In the genomic region with DNA sequence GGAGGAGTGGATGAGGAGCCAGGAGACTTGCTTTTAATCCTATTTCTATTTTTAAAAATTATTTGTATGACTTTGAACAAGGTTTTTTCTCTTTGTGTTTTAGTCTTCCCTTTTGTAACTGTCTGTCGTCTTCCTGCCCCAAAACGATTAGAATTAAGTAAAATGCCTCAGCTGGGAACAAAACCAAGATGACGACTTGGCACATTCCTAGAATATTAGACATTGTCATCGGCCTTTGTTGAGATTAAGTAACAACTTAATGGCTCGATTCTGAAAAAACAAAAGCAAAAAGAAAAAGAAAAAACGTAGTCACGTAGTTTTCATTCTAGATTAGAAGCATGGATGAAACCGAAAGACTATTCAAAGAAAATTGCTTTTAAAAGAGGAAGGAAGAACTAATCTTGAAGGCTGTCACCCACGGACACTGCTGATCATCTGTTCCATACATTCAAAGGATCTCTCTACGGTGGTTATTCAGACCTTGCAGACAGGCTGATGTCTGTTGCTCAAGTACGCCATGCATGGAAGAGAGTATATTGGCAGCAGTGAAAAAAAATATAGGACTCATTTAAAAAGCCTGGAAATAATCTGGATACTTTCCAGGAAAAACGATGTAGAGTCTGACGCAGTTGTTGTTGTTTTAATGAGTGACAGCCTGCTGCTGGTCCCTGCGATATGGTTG, we compare ENCODE assay signal across 8 cellular contexts. TPM values are rescaled to one million over a fixed set of nuclear protein-coding genes. Genes with fewer than 3 reads are reported as not detected.
DNase-seq lines count a peak whose midpoint lies in the region; ATAC-seq, FAIRE-seq and TF ChIP-seq lines count a peak whose summit lies in the region.

No MANE protein-coding gene starts in this region.

- no peaks in the 10 kb centered on the region for H3K36me3 ChIP-seq in endothelial cell of umbilical vein (ENCODE audit: control insufficient read depth in 2 of 2, extremely low read depth in 1 of 2, insufficient read depth in 2 of 2, low read length in 2 of 2)
- no peaks in the 10 kb centered on the region for H3K36me3 ChIP-seq in aorta (ENCODE audit: control insufficient read depth in 1 of 2, insufficient read depth in 2 of 2, low read length in 1 of 2)
- H3K36me3 ChIP-seq in vagina, result no peaks in the 10 kb centered on the region

- POLR2A ChIA-PET in HEK293T (lab: Yijun Ruan, JAX) (interaction anchor here (0.5 kb wide), 1 partner anchor 339 kb away, joined by 3 read pairs; no protein-coding TSS in a partner anchor), endothelial cell of umbilical vein (lab: Charles Lee) (no interaction called here)

- CTCF ChIA-PET in HEK293T (lab: Yijun Ruan, JAX), result interaction anchor here (0.6 to 1.0 kb wide), 3 partner anchors 33 to 128 kb away, joined by 3 to 4 read pairs (median 3); a partner anchor contains a TSS
- CTCF ChIA-PET in endothelial cell of umbilical vein (lab: Charles Lee), result interaction anchor here (1.1 to 4.2 kb wide), 4 partner anchors 14 to 339 kb away, joined by 3 to 13 read pairs (median 5); no protein-coding TSS in a partner anchor

- H3K27me3 ChIP-seq in endothelial cell of umbilical vein (ENCODE audit: control insufficient read depth in 2 of 2, insufficient read depth in 2 of 2, low read length in 2 of 2) (peaks cover 0 to 2% of the 10 kb centered on the region in 2 experiments), aorta (ENCODE audit: control insufficient read depth in 1 of 2, insufficient read depth in 2 of 2, low read length in 1 of 2) (no peaks in the 10 kb centered on the region), vagina (no peaks in the 10 kb centered on the region)

- peak overlapping the region; percentile 61 for H2AFZ ChIP-seq in endothelial cell of umbilical vein (ENCODE audit: low read depth, low read length)

- peak overlapping the region in 2 of 3 experiments; percentile 21 to 62 for H3K4me3 ChIP-seq in endothelial cell of umbilical vein (replicated peaks in 1 of 3; ENCODE audit: insufficient read depth in 1 of 3, low read depth in 1 of 3, low read length in 3 of 3)
- H3K4me3 ChIP-seq in aorta (ENCODE audit: low read length in 2 of 2), result no peak overlapping the region
- H3K4me3 ChIP-seq in vagina, result no peak overlapping the region

- H3K4me1 ChIP-seq in endothelial cell of umbilical vein (ENCODE audit: control insufficient read depth, extremely low read depth, insufficient read depth, low read length) (peaks cover 2% of the 10 kb centered on the region), aorta (ENCODE audit: control insufficient read depth in 1 of 2, insufficient read depth in 2 of 2, low read length in 2 of 2) (no peaks in the 10 kb centered on the region), vagina (no peaks in the 10 kb centered on the region)

- H3K4me2 ChIP-seq in endothelial cell of umbilical vein (ENCODE audit: insufficient read depth, low read length), result peak overlapping the region; percentile 95

- no TSS peak for BruUV-seq in endothelial cell of umbilical vein (replicated peaks; lab: Mats Ljungman, UMichigan)

- TF ChIP-seq POLR2A in endothelial cell of umbilical vein (IDR thresholded peaks at IDR 0.05; ENCODE audit: low read depth, low read length) (no peak), vagina (IDR thresholded peaks at IDR 0.05) (no peak)

- no peak for DNase-seq in HEK293T (ENCODE audit: extremely low spot score)
- peak; percentile 25 for DNase-seq in NCI-H460 (ENCODE audit: extremely low read depth, low read depth)
- DNase-seq in endothelial cell of umbilical vein (ENCODE audit: low read depth, low spot score), result peak; percentile 80
- no peak for DNase-seq in aorta
- no peak for DNase-seq in vagina (ENCODE audit: extremely low spot score in 2 of 2)
- DNase-seq in globus pallidus (ENCODE audit: low spot score), result no peak
- no peak for DNase-seq in COR-L47 (lab: John Stamatoyannopoulos, UW)

- TF ChIP-seq CTCF in endothelial cell of umbilical vein (IDR thresholded peaks at IDR 0.05; ENCODE audit: extremely low read depth in 1 of 2, insufficient read depth in 1 of 2, low read depth in 1 of 2, low read length in 2 of 2), result no peak
- no peak for TF ChIP-seq CTCF in vagina (IDR thresholded peaks at IDR 0.05)

- FAIRE-seq in endothelial cell of umbilical vein (lab: Jason Lieb, UNC), result peak; percentile 85

- no peaks in the 10 kb centered on the region for H4K20me1 ChIP-seq in endothelial cell of umbilical vein (replicated peaks; ENCODE audit: control insufficient read depth, extremely low read depth, insufficient read depth, low read length)

- H3K9ac ChIP-seq in endothelial cell of umbilical vein (replicated peaks; ENCODE audit: extremely low read depth, insufficient read depth, low read length), result peak overlapping the region; percentile 29

- 2 to 4% methylated on average over 14 of the region's 14 CpGs for WGBS in aorta, 2 donors

- ATAC-seq in GM18511 (IDR thresholded peaks at IDR 0.05; ENCODE audit: unreplicated experiment) (peak; percentile 82), aorta (ENCODE audit: low FRiP score) (no peak)

- dilution Hi-C loops in endothelial cell of umbilical vein (cut with MboI; ENCODE audit: extremely low pct_ligation_motif_present, low sequenced_read_pairs), result no loop called here

- H3K79me2 ChIP-seq in endothelial cell of umbilical vein (ENCODE audit: control insufficient read depth, insufficient read depth, low read length), result no peaks in the 10 kb centered on the region

- H3K9me1 ChIP-seq in endothelial cell of umbilical vein (replicated peaks; ENCODE audit: control insufficient read depth, extremely low read depth, insufficient read depth, low read length), result no peaks in the 10 kb centered on the region

- H3K27ac ChIP-seq in endothelial cell of umbilical vein (ENCODE audit: insufficient read depth, low read depth, low read length), result no peak overlapping the region
- no peak overlapping the region for H3K27ac ChIP-seq in aorta (ENCODE audit: low read depth in 1 of 2, low read length in 2 of 2)
- no peak overlapping the region for H3K27ac ChIP-seq in vagina

- intact Hi-C loops in endothelial cell of umbilical vein (cut with micrococcal nuclease), result loop anchor here (5.0 kb wide), 1 partner anchor 575 kb away; no protein-coding TSS in a partner anchor
- intact Hi-C loops in aorta (cut with DNase I), result no loop called here
- intact Hi-C loops in vagina (cut with DNase I), result no loop called here

- H3K9me3 ChIP-seq in endothelial cell of umbilical vein (replicated peaks; ENCODE audit: control insufficient read depth, insufficient read depth, low read length), result no peaks in the 10 kb centered on the region
- H3K9me3 ChIP-seq in aorta (ENCODE audit: control insufficient read depth, low read length), result no peaks in the 10 kb centered on the region
- H3K9me3 ChIP-seq in vagina, result no peaks in the 10 kb centered on the region

TF ChIP-seq in HEK293T, 16 proteins besides CTCF, POLR2A, EP300 and RAD21:
- TF ChIP-seq, protein P1, sequence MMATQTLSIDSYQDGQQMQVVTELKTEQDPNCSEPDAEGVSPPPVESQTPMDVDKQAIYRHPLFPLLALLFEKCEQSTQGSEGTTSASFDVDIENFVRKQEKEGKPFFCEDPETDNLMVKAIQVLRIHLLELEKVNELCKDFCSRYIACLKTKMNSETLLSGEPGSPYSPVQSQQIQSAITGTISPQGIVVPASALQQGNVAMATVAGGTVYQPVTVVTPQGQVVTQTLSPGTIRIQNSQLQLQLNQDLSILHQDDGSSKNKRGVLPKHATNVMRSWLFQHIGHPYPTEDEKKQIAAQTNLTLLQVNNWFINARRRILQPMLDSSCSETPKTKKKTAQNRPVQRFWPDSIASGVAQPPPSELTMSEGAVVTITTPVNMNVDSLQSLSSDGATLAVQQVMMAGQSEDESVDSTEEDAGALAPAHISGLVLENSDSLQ (IDR thresholded peaks at IDR 0.05), result peak; percentile 87
- no peak for TF ChIP-seq CTBP1 (IDR thresholded peaks at IDR 0.05; ENCODE audit: borderline replicate concordance)
TF ChIP-seq in HEK293T: peak in this region for 1.

TF ChIP-seq in endothelial cell of umbilical vein, 7 proteins besides CTCF, POLR2A, EP300 and RAD21:
- TF ChIP-seq MYC (IDR thresholded peaks at IDR 0.05; ENCODE audit: low read depth, low read length), result no peak

RNA-seq across cellular contexts. Expression of a gene that starts 16.9 kb away (rescaled TPM):
- 0.25 and 0.87 TPM in 2 replicates for total RNA-seq in NCI-H460 (2014; rRNA removed; shearing (Covaris generic))
- polyA plus RNA-seq in NCI-H460 (2014; cell fraction: nucleus; rRNA removed), result 0.20 TPM in 1 of 2 replicates, not detected in the other
- total RNA-seq in endothelial cell of umbilical vein, result not detected in 2 replicates
- polyA plus RNA-seq in endothelial cell of umbilical vein, result 0.10 TPM in 2 replicates
- polyA plus RNA-seq in endothelial cell of umbilical vein (2011; cell fraction: cytosol; rRNA removed), result not detected in 2 replicates
- polyA plus RNA-seq in endothelial cell of umbilical vein (2011; cell fraction: nucleus; rRNA removed), result not detected in 2 replicates
- polyA plus RNA-seq in endothelial cell of umbilical vein (2012), result not detected in 2 replicates
- not detected in 2 replicates for polyA minus RNA-seq in endothelial cell of umbilical vein
- polyA minus RNA-seq in endothelial cell of umbilical vein (2011; cell fraction: cytosol; rRNA and poly(A)+ RNA removed), result not detected
- not detected in 2 replicates for polyA minus RNA-seq in endothelial cell of umbilical vein (2011; cell fraction: nucleus; rRNA and poly(A)+ RNA removed)
- total RNA-seq in aorta, result under 1 TPM; 0.55 to 0.69 TPM
- 1 to 10 TPM in 1 of 2 donors, under 1 TPM in 1; 0.23 to 4.4 TPM for polyA plus RNA-seq in aorta
- total RNA-seq in vagina, result 6.6 TPM

Comparison
In these comparisons a context has a peak if more than half of its experiments do, and no peak if none do; other contexts are left out.
1. DNase-seq: peak in NCI-H460 (single experiment) and endothelial cell of umbilical vein (single experiment); none in HEK293T (single experiment), aorta (0 of 2), vagina (0 of 2), globus pallidus (single experiment) and COR-L47 (single experiment).
2. H3K4me3 ChIP-seq: peak in endothelial cell of umbilical vein (2 of 3); none in aorta (0 of 2) and vagina (0 of 2).